9 cellular contexts compared by ENCODE assay signal in genomic region chr20:18465536-18466200, GRCh38. TPM values are rescaled to one million over a fixed set of nuclear protein-coding genes. Genes with fewer than 3 reads are reported as not detected.
DNase-seq lines count a peak whose midpoint lies in the region; ATAC-seq, FAIRE-seq and TF ChIP-seq lines count a peak whose summit lies in the region.
"Had no signal": no experiment of that assay in that cellular context is flagged by ENCODE, and none has a peak within 500 bp of the region (broad histone marks: within the 10 kb centered on the region; RNA-seq: fewer than 3 reads in every experiment).

No MANE protein-coding gene starts in this region.

- H3K4me3 Mint-ChIP-seq in CD4-positive, alpha-beta memory T cell, result peak overlapping the region in 7 of 8 donors; percentile 90 to 100 (median 95)
- peak overlapping the region; percentile 91 for H3K4me3 Mint-ChIP-seq in activated CD8-positive, alpha-beta T cell treated with anti-CD3 and anti-CD28 coated beads for 36 hours

- H3K9me3 ChIP-seq in CD4-positive, alpha-beta memory T cell (ENCODE audit: control insufficient read depth in 1 of 2, low read length in 2 of 2), result no peaks in the 10 kb centered on the region
- no peaks in the 10 kb centered on the region for H3K9me3 ChIP-seq in pancreas

- no peak overlapping the region for H3K4me3 ChIP-seq in CD4-positive, alpha-beta memory T cell (ENCODE audit: low read length in 2 of 2)
- peak overlapping the region; percentile 68 for H3K4me3 ChIP-seq in HFF-Myc (replicated peaks; ENCODE audit: low read depth, low read length)
- no peak overlapping the region for H3K4me3 ChIP-seq in pancreas

- no peaks in the 10 kb centered on the region for H3K27me3 ChIP-seq in CD4-positive, alpha-beta memory T cell (ENCODE audit: insufficient read depth, low read length)
- no peaks in the 10 kb centered on the region for H3K27me3 ChIP-seq in pancreas

- H3K9me3 Mint-ChIP-seq in CD4-positive, alpha-beta memory T cell, result peaks cover 0 to 4% (median 0%) of the 10 kb centered on the region in 8 donors
- H3K9me3 Mint-ChIP-seq in activated CD8-positive, alpha-beta T cell treated with anti-CD3 and anti-CD28 coated beads for 36 hours, result no peaks in the 10 kb centered on the region

- peaks cover 6 to 17% of the 10 kb centered on the region in 2 donors for H3K36me3 Mint-ChIP-seq in CD4-positive, alpha-beta memory T cell
- H3K36me3 Mint-ChIP-seq in activated CD8-positive, alpha-beta T cell treated with anti-CD3 and anti-CD28 coated beads for 36 hours (ENCODE audit: low read depth), result no peaks in the 10 kb centered on the region

- no peak for FAIRE-seq in pancreas (lab: Jason Lieb, UNC)

- 28 to 30% methylated on average over 6 of the region's 6 CpGs for WGBS in pancreas, 2 donors

- H3K4me1 Mint-ChIP-seq in CD4-positive, alpha-beta memory T cell, result peaks cover 9 to 37% (median 23%) of the 10 kb centered on the region in 4 donors
- H3K4me1 Mint-ChIP-seq in activated CD8-positive, alpha-beta T cell treated with anti-CD3 and anti-CD28 coated beads for 36 hours (ENCODE audit: low read depth), result peaks cover 18% of the 10 kb centered on the region

- TF ChIP-seq CTCF in HFF-Myc (IDR thresholded peaks at IDR 0.05; ENCODE audit: low read depth, low read length, missing control alignments) (no peak), pancreas (IDR thresholded peaks at IDR 0.05) (no peak)
- no peak for TF ChIP-seq CTCF in activated CD8-positive, alpha-beta T cell treated with anti-CD3 and anti-CD28 coated beads for 36 hours (IDR thresholded peaks at IDR 0.05)

- no peak overlapping the region for H3K27ac ChIP-seq in CD4-positive, alpha-beta memory T cell (ENCODE audit: low read depth, low read length)
- H3K27ac ChIP-seq in pancreas, result no peak overlapping the region

- ATAC-seq in activated CD8-positive, alpha-beta T cell treated with anti-CD3 and anti-CD28 coated beads for 36 hours, result no peak
- ATAC-seq in HG03342 (IDR thresholded peaks at IDR 0.05; ENCODE audit: unreplicated experiment) (no peak), pancreas (no peak)

- no peaks in the 10 kb centered on the region for H3K36me3 ChIP-seq in CD4-positive, alpha-beta memory T cell (ENCODE audit: insufficient read depth, low read length)
- no peaks in the 10 kb centered on the region for H3K36me3 ChIP-seq in pancreas

- POLR2A ChIA-PET in CD4-positive, alpha-beta memory T cell (lab: Charles Lee; ENCODE audit: partially characterized antibody), result interaction anchor here (1.7 to 3.6 kb wide), 5 partner anchors 10 to 328 kb away, joined by 7 to 118 read pairs (median 33); partner anchors contain the start of genes RBBP9, SEC23B and ZNF133
- POLR2A ChIA-PET in activated CD8-positive, alpha-beta T cell treated with anti-CD3 and anti-CD28 coated beads for 36 hours (lab: Charles Lee), result interaction anchor here (0.8 to 2.0 kb wide), 5 partner anchors 10 to 329 kb away, joined by 3 to 15 read pairs (median 4); partner anchors contain the start of gene SEC23B

- CTCF ChIA-PET in CD4-positive, alpha-beta memory T cell (lab: Charles Lee; ENCODE audit: partially characterized antibody), result interaction anchor here (1.1 to 1.9 kb wide), 2 partner anchors 31 to 42 kb away, joined by 4 to 12 read pairs; partner anchors contain the start of genes RBBP9 and SEC23B
- CTCF ChIA-PET in activated CD8-positive, alpha-beta T cell treated with anti-CD3 and anti-CD28 coated beads for 36 hours (lab: Charles Lee), result interaction anchor here (0.9 to 2.6 kb wide), 5 partner anchors 9 to 784 kb away, joined by 3 to 13 read pairs (median 3); partner anchors contain the start of genes RBBP9, RRBP1 and SEC23B

- intact Hi-C loops in CD4-positive, alpha-beta memory T cell (cut with micrococcal nuclease), result loop anchor here (2.0 kb wide), 1 partner anchor 497 kb away; the partner anchor contains the start of genes MGME1 and SNX5
- intact Hi-C loops in activated CD8-positive, alpha-beta T cell treated with anti-CD3 and anti-CD28 coated beads for 36 hours (cut with micrococcal nuclease), result no loop called here
- intact Hi-C loops in pancreas (cut with DNase I), result no loop called here

- no peak for DNase-seq in CD4-positive, alpha-beta memory T cell
- DNase-seq in HFF-Myc (ENCODE audit: extremely low read depth, low read depth) (no peak), kidney glomerular epithelial cell (lab: John Stamatoyannopoulos, UW) (peak; percentile 27), SIG-M5 treated with dmso at 0.1 percent for 504 hours (lab: John Stamatoyannopoulos, UW; ENCODE audit: unreplicated experiment) (no peak), pancreas (no peak), hepatic stellate cell (ENCODE audit: low spot score) (no peak)
- DNase-seq in activated CD8-positive, alpha-beta T cell treated with anti-CD3 and anti-CD28 coated beads for 36 hours, result no peak
- DNase-seq: activated CD4-positive, alpha-beta T cell treated with anti-CD3 and anti-CD28 coated beads, Interleukin-2, amount 50 U/mL, for 1 hour had no signal

- H3K27me3 Mint-ChIP-seq in CD4-positive, alpha-beta memory T cell, result no peaks in the 10 kb centered on the region
- no peaks in the 10 kb centered on the region for H3K27me3 Mint-ChIP-seq in activated CD8-positive, alpha-beta T cell treated with anti-CD3 and anti-CD28 coated beads for 36 hours

- H3K4me1 ChIP-seq in CD4-positive, alpha-beta memory T cell (ENCODE audit: insufficient read depth, low read length), result peaks cover 18% of the 10 kb centered on the region
- peaks cover 8 to 14% (median 8%) of the 10 kb centered on the region in 3 donors for H3K4me1 ChIP-seq in pancreas

- H3K27ac Mint-ChIP-seq in CD4-positive, alpha-beta memory T cell, result peak overlapping the region; percentile 92 to 100 (median 99)
- no peak overlapping the region for H3K27ac Mint-ChIP-seq in activated CD8-positive, alpha-beta T cell treated with anti-CD3 and anti-CD28 coated beads for 36 hours

RNA-seq across cellular contexts. Expression of gene DZANK1, which starts 1.2 kb away (rescaled TPM):
- total RNA-seq in CD4-positive, alpha-beta memory T cell, result 1 to 10 TPM; 2.7 to 3.0 TPM
- 1 to 10 TPM in 1 of 2 donors, under 1 TPM in 1; 0.99 to 1.1 TPM for polyA plus RNA-seq in CD4-positive, alpha-beta memory T cell
- total RNA-seq in activated CD8-positive, alpha-beta T cell treated with anti-CD3 and anti-CD28 coated beads for 36 hours, result 1 to 10 TPM; 1.4 to 1.8 TPM
- 1 to 10 TPM in 2 of 6 donors, under 1 TPM in 4; 0.73 to 1.8 (median 0.95) TPM for total RNA-seq in pancreas
- 1 to 10 TPM; 2.4 to 3.6 TPM for polyA plus RNA-seq in pancreas

RNA-seq across cellular contexts. Expression of gene POLR3F, which starts 1.5 kb away (rescaled TPM):
- total RNA-seq in CD4-positive, alpha-beta memory T cell, result 1 to 10 TPM; 7.8 to 9.1 TPM
- polyA plus RNA-seq in CD4-positive, alpha-beta memory T cell, result 1 to 10 TPM; 7.1 to 7.8 TPM
- 10 to 100 TPM in 1 of 2 experiments, 1 to 10 TPM in 1; 8.8 to 10.1 TPM for total RNA-seq in activated CD8-positive, alpha-beta T cell treated with anti-CD3 and anti-CD28 coated beads for 36 hours
- 1 to 10 TPM; 3.3 to 4.8 (median 3.8) TPM for total RNA-seq in pancreas
- polyA plus RNA-seq in pancreas, result 1 to 10 TPM; 4.4 to 8.6 TPM

RNA-seq across cellular contexts. Expression of gene RBBP9, which starts 31.4 kb away (rescaled TPM):
- total RNA-seq in CD4-positive, alpha-beta memory T cell, result 1 to 10 TPM; 9.0 to 9.2 TPM
- 1 to 10 TPM; 8.4 to 9.0 TPM for polyA plus RNA-seq in CD4-positive, alpha-beta memory T cell
- total RNA-seq in activated CD8-positive, alpha-beta T cell treated with anti-CD3 and anti-CD28 coated beads for 36 hours, result 10 to 100 TPM; 15.8 to 17.5 TPM
- 1 to 10 TPM; 3.9 to 7.3 (median 6.3) TPM for total RNA-seq in pancreas
- polyA plus RNA-seq in pancreas, result 1 to 10 TPM; 2.1 to 4.5 TPM

RNA-seq across cellular contexts. Expression of gene SEC23B, which starts 42.1 kb away (rescaled TPM):
- total RNA-seq in CD4-positive, alpha-beta memory T cell, result 10 to 100 TPM; 46.8 to 50.0 TPM
- 10 to 100 TPM; 56.8 to 65.4 TPM for polyA plus RNA-seq in CD4-positive, alpha-beta memory T cell
- 10 to 100 TPM; 88.5 to 89.3 TPM for total RNA-seq in activated CD8-positive, alpha-beta T cell treated with anti-CD3 and anti-CD28 coated beads for 36 hours
- total RNA-seq in pancreas, result 10 to 100 TPM; 39.3 to 55.8 (median 47.7) TPM
- polyA plus RNA-seq in pancreas, result 10 to 100 TPM; 10.1 to 23.9 TPM
